In the genomic region with DNA sequence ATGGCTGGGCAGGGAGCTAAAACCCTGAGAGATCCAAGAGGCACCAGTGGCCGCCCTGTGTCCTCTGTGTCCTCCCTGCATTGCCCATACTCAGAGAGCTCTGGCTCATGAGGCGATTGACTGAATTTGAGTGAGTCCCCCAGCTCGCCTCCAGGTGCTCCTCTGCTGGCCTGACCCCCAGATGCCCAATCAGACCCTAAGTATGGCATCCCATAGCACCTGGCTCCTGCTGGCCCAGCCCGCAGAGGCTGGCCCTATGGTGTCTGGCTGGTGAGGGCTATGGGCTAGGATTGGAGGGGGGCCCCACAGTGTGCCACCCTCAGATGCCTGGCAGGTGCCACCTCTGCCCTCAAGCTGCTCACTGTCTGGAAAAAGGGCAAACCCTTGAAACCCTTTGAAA, we compare ENCODE assay signal across 18 cellular contexts.
"Had no signal": no experiment of that assay in that cellular context is flagged by ENCODE, and none has a peak within 500 bp of the region (broad histone marks: within the 10 kb centered on the region; RNA-seq: fewer than 3 reads in every experiment).

No MANE protein-coding gene starts in this region.

- H3K36me3 ChIP-seq: gastrocnemius medialis, left ventricle myocardium inferior, neural progenitor cell, prostate gland, right atrium auricular region, thoracic aorta had no signal

- H3K4me2 ChIP-seq: neural progenitor cell had no signal

- H3K27ac ChIP-seq: coronary artery, gastrocnemius medialis, neural progenitor cell, prostate gland, right atrium auricular region, thoracic aorta had no signal

- H3K9me3 Mint-ChIP-seq: activated CD4-positive, alpha-beta memory T cell treated with anti-CD3 and anti-CD28 coated beads, Interleukin-2, amount 10 ng/mL, durations not matched to agents 7 days and 5 days; activated T-cell treated with anti-CD3 and anti-CD28 coated beads, Interleukin-2, amount 50 U/mL, for 24 hours; neural progenitor cell; stimulated activated naive CD8-positive, alpha-beta T cell treated with anti-CD3 and anti-CD28 coated beads, Interleukin-15, amount 100 ng/mL, for 72 hours; WTC11 had no signal

- H3K27ac Mint-ChIP-seq: activated CD4-positive, alpha-beta memory T cell treated with anti-CD3 and anti-CD28 coated beads, Interleukin-2, amount 10 ng/mL, durations not matched to agents 7 days and 5 days; activated T-cell treated with anti-CD3 and anti-CD28 coated beads, Interleukin-2, amount 50 U/mL, for 24 hours; stimulated activated naive CD8-positive, alpha-beta T cell treated with anti-CD3 and anti-CD28 coated beads, Interleukin-15, amount 100 ng/mL, for 72 hours had no signal

- H3K27me3 Mint-ChIP-seq: activated CD4-positive, alpha-beta T cell treated with anti-CD3 and anti-CD28 coated beads for 36 hours; activated T-cell treated with anti-CD3 and anti-CD28 coated beads, Interleukin-2, amount 50 U/mL, for 24 hours; stimulated activated naive CD8-positive, alpha-beta T cell treated with anti-CD3 and anti-CD28 coated beads, Interleukin-15, amount 100 ng/mL, for 72 hours had no signal

- H3K9me3 ChIP-seq: gastrocnemius medialis, left ventricle myocardium inferior, prostate gland, right atrium auricular region, thoracic aorta had no signal

- H3K27me3 ChIP-seq: gastrocnemius medialis, neural progenitor cell, right atrium auricular region had no signal

- DNase-seq: activated CD4-positive, alpha-beta memory T cell treated with anti-CD3 and anti-CD28 coated beads, Interleukin-2, amount 10 ng/mL, durations not matched to agents 7 days and 5 days; activated CD4-positive, alpha-beta T cell treated with anti-CD3 and anti-CD28 coated beads for 36 hours; activated naive CD4-positive, alpha-beta T cell treated with anti-CD3 and anti-CD28 coated beads, Interleukin-2, amount 50 U/mL, for 16 hours; activated T-cell treated with anti-CD3 and anti-CD28 coated beads, Interleukin-2, amount 50 U/mL, for 24 hours; aorta; gastrocnemius medialis; head of caudate nucleus; kidney; left ventricle myocardium inferior; mammary epithelial cell; stimulated activated naive CD8-positive, alpha-beta T cell treated with anti-CD3 and anti-CD28 coated beads, Interleukin-15, amount 100 ng/mL, for 72 hours had no signal

- H3K4me3 Mint-ChIP-seq: activated CD4-positive, alpha-beta memory T cell treated with anti-CD3 and anti-CD28 coated beads, Interleukin-2, amount 10 ng/mL, durations not matched to agents 7 days and 5 days; activated CD4-positive, alpha-beta T cell treated with anti-CD3 and anti-CD28 coated beads for 36 hours; stimulated activated naive CD8-positive, alpha-beta T cell treated with anti-CD3 and anti-CD28 coated beads, Interleukin-15, amount 100 ng/mL, for 72 hours; WTC11 had no signal

- H3K9ac ChIP-seq: neural progenitor cell had no signal

- ATAC-seq: activated CD4-positive, alpha-beta T cell treated with anti-CD3 and anti-CD28 coated beads for 36 hours; esophagus mucosa; gastrocnemius medialis; stimulated activated naive CD8-positive, alpha-beta T cell treated with anti-CD3 and anti-CD28 coated beads, Interleukin-15, amount 100 ng/mL, for 72 hours; WTC11 had no signal

- H3K4me3 ChIP-seq: coronary artery, gastrocnemius medialis, left ventricle myocardium inferior, neural progenitor cell, prostate gland, right atrium auricular region, thoracic aorta had no signal

- H3K4me1 ChIP-seq: prostate gland had no signal
